ENCODE assay signal across 8 cellular contexts in genomic region chr22:24894220-24894975, GRCh38. TPM values are rescaled to one million over a fixed set of nuclear protein-coding genes. Genes with fewer than 3 reads are reported as not detected.
A peak's percentile ranks its signal among the peaks of the same experiment; 100 is the strongest.
DNase-seq lines count a peak whose midpoint lies in the region; FAIRE-seq and TF ChIP-seq lines count a peak whose summit lies in the region.

No MANE protein-coding gene starts in this region.

- H3K27ac ChIP-seq in HEK293 (ENCODE audit: extremely low read depth, low read depth, low read length) (peak overlapping the region; percentile 14; the same call in 1 of the 2 replicates), H1 (ENCODE audit: low read depth, low read length) (0 out of 2 replicates have a peak overlapping the region, but pooled peaks have one; percentile 10), mesendoderm (ENCODE audit: low read depth, low read length) (no peak overlapping the region)

- CTCF ChIA-PET in HEK293 (lab: Yijun Ruan, JAX): interaction anchor here (1.1 kb wide), 1 partner anchor 10 kb away, joined by 3 read pairs; no protein-coding TSS in a partner anchor
- CTCF ChIA-PET in H1 (lab: Charles Lee; ENCODE audit: partially characterized antibody): interaction anchor here (0.6 to 1.3 kb wide), 3 partner anchors 163 to 1408 kb away, joined by 3 to 4 read pairs (median 3); no protein-coding TSS in a partner anchor

- H3K27me3 Mint-ChIP-seq in immature natural killer cell (ENCODE audit: low read depth in 3 of 3): peaks cover 0 to 5% (median 0%) of the 10 kb centered on the region in 3 donors

- H3K4me2 ChIP-seq in H1 (ENCODE audit: insufficient read depth in 1 of 2, low read depth in 2 of 2, low read length in 2 of 2) (no peak overlapping the region), mesendoderm (ENCODE audit: low read length) (no peak overlapping the region)

- TF ChIP-seq EP300 in H1 (IDR thresholded peaks at IDR 0.05; ENCODE audit: borderline replicate concordance in 1 of 2, low read depth in 2 of 2, low read length in 2 of 2): no peak

- H4K5ac ChIP-seq in H1 (ENCODE audit: insufficient read length, low read depth, low read length): no peak overlapping the region
- H4K5ac ChIP-seq in mesendoderm (ENCODE audit: low read length): no peak overlapping the region

- H2BK15ac ChIP-seq in H1 (ENCODE audit: low read length): 0 out of 2 replicates have a peak overlapping the region, but pooled peaks have one; percentile 29
- no peak overlapping the region for H2BK15ac ChIP-seq in mesendoderm (replicated peaks; ENCODE audit: low read depth)

- H2BK5ac ChIP-seq in H1 (ENCODE audit: low read depth, low read length) (peak overlapping the region; percentile 12; the same call in 1 of the 2 replicates), mesendoderm (ENCODE audit: low read length) (no peak overlapping the region)

- no peak overlapping the region for H2AFZ ChIP-seq in H1 (ENCODE audit: low read length)

- FAIRE-seq in H1 (lab: Jason Lieb, UNC) (no peak), D721Med (lab: Jason Lieb, UNC) (no peak)

- H3K23me2 ChIP-seq in H1 (ENCODE audit: low read depth, low read length): no peaks in the 10 kb centered on the region; the same call in 1 of the 2 replicates

- H3K56ac ChIP-seq in H1 (replicated peaks; ENCODE audit: insufficient read length, low read depth, low read length) (no peak overlapping the region), mesendoderm (ENCODE audit: low read length) (no peak overlapping the region)

- H3K27me3 ChIP-seq in H1 (replicated peaks in 1 of 4; ENCODE audit: control insufficient read depth in 3 of 4, extremely low read depth in 1 of 4, insufficient read depth in 3 of 4, low read length in 3 of 4): no peaks in the 10 kb centered on the region
- H3K27me3 ChIP-seq in mesendoderm (ENCODE audit: insufficient read depth, low read length, poor library complexity): no peaks in the 10 kb centered on the region

- H3K79me1 ChIP-seq in H1 (ENCODE audit: low read depth, low read length) (no peaks in the 10 kb centered on the region), mesendoderm (ENCODE audit: low read length) (no peaks in the 10 kb centered on the region)

- H3K36me3 Mint-ChIP-seq in immature natural killer cell: peaks cover 22 to 39% (median 25%) of the 10 kb centered on the region in 3 donors

- H3K4me1 Mint-ChIP-seq in immature natural killer cell: no peaks in the 10 kb centered on the region

- POLR2A ChIA-PET in HEK293 (lab: Yijun Ruan, JAX): interaction anchor here (0.5 kb wide), 1 partner anchor 137 kb away, joined by 3 read pairs; no protein-coding TSS in a partner anchor
- POLR2A ChIA-PET in H1 (lab: Charles Lee; ENCODE audit: partially characterized antibody): interaction anchor here (0.6 kb wide), 2 partner anchors 223 to 301 kb away, joined by 3 read pairs; no protein-coding TSS in a partner anchor

- peaks cover 7% of the 10 kb centered on the region; the same call in 1 of the 2 replicates for H3K4me1 ChIP-seq in HEK293 (ENCODE audit: control insufficient read depth, insufficient read depth, low read length)
- H3K4me1 ChIP-seq in H1 (replicated peaks in 1 of 4; ENCODE audit: control insufficient read depth in 3 of 4, insufficient read depth in 4 of 4, low read length in 3 of 4): peaks cover 0 to 6% (median 2%) of the 10 kb centered on the region in 4 experiments; a peak in 3 of 7 replicates
- no peaks in the 10 kb centered on the region for H3K4me1 ChIP-seq in mesendoderm (ENCODE audit: control insufficient read depth, low read depth, low read length)

- H2BK20ac ChIP-seq in H1 (ENCODE audit: low read length): no peak overlapping the region

- no peaks in the 10 kb centered on the region for H3K9me3 Mint-ChIP-seq in immature natural killer cell

- H3K14ac ChIP-seq in H1 (ENCODE audit: insufficient read length): no peak overlapping the region

- no peak overlapping the region for H3K27ac Mint-ChIP-seq in immature natural killer cell

- no peak for TF ChIP-seq RAD21 in H1 (IDR thresholded peaks at IDR 0.05 in 1 of 2, conservative IDR thresholded peaks at IDR 0.05 in 1 of 2; ENCODE audit: low read depth in 2 of 2, low read length in 2 of 2)

- H3K9ac ChIP-seq in H1 (replicated peaks in 1 of 4; ENCODE audit: extremely low read depth in 1 of 4, low read depth in 3 of 4, low read length in 3 of 4) (no peak overlapping the region), mesendoderm (ENCODE audit: low read length) (no peak overlapping the region)

- TF ChIP-seq CTCF in HEK293 (tag by site-specific recombination; IDR thresholded peaks at IDR 0.05): no peak
- TF ChIP-seq CTCF in H1 (IDR thresholded peaks at IDR 0.05; ENCODE audit: control extremely low read depth in 1 of 3, insufficient read depth in 1 of 3, low read depth in 1 of 3, low read length in 3 of 3): no peak
- TF ChIP-seq CTCF in D721Med (IDR thresholded peaks at IDR 0.05; ENCODE audit: insufficient read depth, missing control alignments): no peak

- H3K23ac ChIP-seq in H1 (ENCODE audit: insufficient read length) (no peak overlapping the region), mesendoderm (ENCODE audit: low read length) (no peak overlapping the region)

- H4K8ac ChIP-seq in H1 (ENCODE audit: extremely low read depth, insufficient read depth, low read length) (no peak overlapping the region; the same call in 1 of the 2 replicates), mesendoderm (ENCODE audit: low read depth, low read length) (no peak overlapping the region)

- no peak overlapping the region for H3K4ac ChIP-seq in H1 (replicated peaks; ENCODE audit: insufficient read length, low read depth, low read length)
- no peak overlapping the region for H3K4ac ChIP-seq in mesendoderm (ENCODE audit: low read depth, low read length)

- no peak for TF ChIP-seq POLR2A in H1 (IDR thresholded peaks at IDR 0.05; ENCODE audit: control extremely low read depth in 1 of 2, low read depth in 2 of 2, low read length in 2 of 2)

- H2BK120ac ChIP-seq in H1 (replicated peaks; ENCODE audit: low read depth, low read length) (no peak overlapping the region), mesendoderm (ENCODE audit: low read depth, low read length) (no peak overlapping the region)

- 88% methylated on average over 16 of the region's 16 CpGs; no CpG with 5 or more reads in 1 of the 2 experiments for WGBS in H1 (ENCODE audit: extremely low coverage in 1 of 2, insufficient coverage in 1 of 2, insufficient read length in 1 of 2, insufficient replicate concordance in 2 of 2, low coverage in 1 of 2, low lambda C conversion rate in 2 of 2, missing lambda C conversion rate in 1 of 2), 2 experiments
- no CpG with 5 or more reads among the region's 16 CpGs for WGBS in mesendoderm (ENCODE audit: extremely low coverage, insufficient coverage, low lambda C conversion rate)

- peak overlapping the region; percentile 86; the same call in 1 of the 2 replicates for H2AK5ac ChIP-seq in H1 (ENCODE audit: low read depth, low read length)
- no peak overlapping the region for H2AK5ac ChIP-seq in mesendoderm (ENCODE audit: low read length)

- no peaks in the 10 kb centered on the region for H4K20me1 ChIP-seq in H1 (replicated peaks in 1 of 2; ENCODE audit: control insufficient read depth in 1 of 2, insufficient read depth in 2 of 2, low read length in 2 of 2)

- H3K18ac ChIP-seq in H1 (ENCODE audit: extremely low read depth, low read length) (no peak overlapping the region; the same call in 1 of the 2 replicates), mesendoderm (ENCODE audit: low read length) (no peak overlapping the region)

- H3K36me3 ChIP-seq in HEK293 (ENCODE audit: control insufficient read depth in 2 of 2, insufficient read depth in 1 of 2, low read length in 2 of 2) (no peaks in the 10 kb centered on the region), H1 (ENCODE audit: control insufficient read depth in 2 of 4, insufficient read depth in 4 of 4, low read length in 3 of 4) (no peaks in the 10 kb centered on the region), mesendoderm (ENCODE audit: control insufficient read depth, insufficient read depth, low read length) (no peaks in the 10 kb centered on the region)

- no peak overlapping the region for H3K4me3 ChIP-seq in HEK293 (ENCODE audit: low read depth, low read length)
- H3K4me3 ChIP-seq in H1 (ENCODE audit: extremely low read depth in 1 of 4, insufficient read depth in 2 of 4, low read depth in 3 of 4, low read length in 4 of 4): no peak overlapping the region
- no peak overlapping the region for H3K4me3 ChIP-seq in mesendoderm (ENCODE audit: low read length)

- DNase-seq in NOMO-1 (lab: John Stamatoyannopoulos, UW; ENCODE audit: unreplicated experiment in 2 of 2): peak; percentile 64 to 78
- DNase-seq in H1 (ENCODE audit: low read depth in 1 of 2, low spot score in 2 of 2): no peak
- peak; percentile 29 for DNase-seq in mesendoderm
- DNase-seq in stimulated activated CD4-positive, alpha-beta T cell treated with anti-CD3 and anti-CD28 coated beads, Interleukin-4, amount 100 ng/mL, for 4 hours: no peak
- no peak for DNase-seq in D721Med (ENCODE audit: insufficient read length, low spot score)
- DNase-seq in immature natural killer cell: no peak
- no peak for DNase-seq in UCSD-AML1 (lab: John Stamatoyannopoulos, UW; ENCODE audit: unreplicated experiment)

- no peaks in the 10 kb centered on the region for H3K9me3 ChIP-seq in HEK293 (ENCODE audit: control insufficient read depth, insufficient read depth, low read depth, low read length)
- no peaks in the 10 kb centered on the region; a peak in 1 of 4 replicates for H3K9me3 ChIP-seq in H1 (ENCODE audit: insufficient read depth in 2 of 2, low read depth in 1 of 2, low read length in 1 of 2)

- no peaks in the 10 kb centered on the region for H3K79me2 ChIP-seq in H1 (ENCODE audit: control insufficient read depth in 1 of 2, insufficient read depth in 2 of 2, low read length in 2 of 2)
- no peaks in the 10 kb centered on the region for H3K79me2 ChIP-seq in mesendoderm (ENCODE audit: control insufficient read depth, insufficient read depth, low read length)

- H3K4me3 Mint-ChIP-seq in immature natural killer cell: no peak overlapping the region

- H4K91ac ChIP-seq in H1 (replicated peaks; ENCODE audit: insufficient read length, low read length): no peak overlapping the region

- no peak overlapping the region; the same call in 1 of the 2 replicates for H2BK12ac ChIP-seq in H1 (ENCODE audit: low read depth, low read length)

RNA-seq across cellular contexts. Expression of gene LHFPL7, which starts 52.1 kb away (rescaled TPM):
- total RNA-seq in H1 (2021; fragmentation: NEBNext Ultra II Directional; extraction: Animal tissue kit (Norgen Biotek cat#: 25700)): not detected in 2 replicates
- polyA plus RNA-seq in H1 (2011; rRNA removed): not detected in 2 replicates
- polyA plus RNA-seq in H1 (2011; cell fraction: cytosol; rRNA removed): not detected
- not detected for polyA plus RNA-seq in H1 (2011; cell fraction: nucleus; rRNA removed)
- not detected in 4 replicates for polyA plus RNA-seq in H1 (2012, experiment 1 of 2)
- not detected for polyA plus RNA-seq in H1 (2012, experiment 2 of 2)
- not detected for polyA plus RNA-seq in H1 (2013, experiment 1 of 2)
- polyA plus RNA-seq in H1 (2013, experiment 2 of 2): not detected
- not detected in 2 replicates for polyA minus RNA-seq in H1 (2011; rRNA and poly(A)+ RNA removed)
- polyA minus RNA-seq in H1 (2011; cell fraction: cytosol; rRNA and poly(A)+ RNA removed): not detected
- polyA minus RNA-seq in H1 (2011; cell fraction: nucleus; rRNA and poly(A)+ RNA removed): not detected
- not detected for polyA plus RNA-seq in mesendoderm (2013, experiment 1 of 2)
- polyA plus RNA-seq in mesendoderm (2013, experiment 2 of 2): not detected
- not detected for polyA plus RNA-seq in immature natural killer cell

RNA-seq across cellular contexts. Expression of gene KIAA1671, which starts 58.1 kb away (rescaled TPM):
- 22.6 and 23.9 TPM in 2 replicates for total RNA-seq in H1 (2021; fragmentation: NEBNext Ultra II Directional; extraction: Animal tissue kit (Norgen Biotek cat#: 25700))
- 5.9 and 6.4 TPM in 2 replicates for polyA plus RNA-seq in H1 (2011; rRNA removed)
- 5.4 TPM for polyA plus RNA-seq in H1 (2011; cell fraction: cytosol; rRNA removed)
- polyA plus RNA-seq in H1 (2011; cell fraction: nucleus; rRNA removed): 9.8 TPM
- 8.0 to 11.3 TPM (median 9.2 TPM) in 4 replicates for polyA plus RNA-seq in H1 (2012, experiment 1 of 2)
- 2.7 TPM for polyA plus RNA-seq in H1 (2012, experiment 2 of 2)
- 10.4 TPM for polyA plus RNA-seq in H1 (2013, experiment 1 of 2)
- 10.1 TPM for polyA plus RNA-seq in H1 (2013, experiment 2 of 2)
- polyA minus RNA-seq in H1 (2011; rRNA and poly(A)+ RNA removed): 16.1 and 18.8 TPM in 2 replicates
- polyA minus RNA-seq in H1 (2011; cell fraction: cytosol; rRNA and poly(A)+ RNA removed): 11.6 TPM
- polyA minus RNA-seq in H1 (2011; cell fraction: nucleus; rRNA and poly(A)+ RNA removed): 19.4 TPM
- polyA plus RNA-seq in mesendoderm (2013, experiment 1 of 2): 11.9 TPM
- polyA plus RNA-seq in mesendoderm (2013, experiment 2 of 2): 12.3 TPM
- polyA plus RNA-seq in immature natural killer cell: 1 to 10 TPM in 2 of 3 donors, under 1 TPM in 1; 0.43 to 3.0 (median 2.5) TPM

Comparison
In these comparisons a context has a peak if more than half of its experiments do, and no peak if none do; other contexts are left out.
1. DNase-seq: peak in NOMO-1 (2 of 2) and mesendoderm (single experiment); none in H1 (0 of 2), stimulated activated CD4-positive, alpha-beta T cell treated with anti-CD3 and anti-CD28 coated beads, Interleukin-4, amount 100 ng/mL, for 4 hours (0 of 2), D721Med (single experiment), immature natural killer cell (0 of 3) and UCSD-AML1 (single experiment).